Comparison of ENCODE assay signal across 11 cellular contexts in genomic region chr12:67758119-67758873, GRCh38.
DNase-seq lines count a peak whose midpoint lies in the region; ATAC-seq and TF ChIP-seq lines count a peak whose summit lies in the region.
"Had no signal": no experiment of that assay in that cellular context is flagged by ENCODE, and none has a peak within 500 bp of the region (broad histone marks: within the 10 kb centered on the region; RNA-seq: fewer than 3 reads in every experiment).

No MANE protein-coding gene starts in this region.

- H3K27me3 ChIP-seq in esophagus muscularis mucosa = no peaks in the 10 kb centered on the region

- TF ChIP-seq EP300 in esophagus muscularis mucosa (IDR thresholded peaks at IDR 0.05) = no peak

- peak overlapping the region; percentile 23 to 62 (median 47) for H3K27ac Mint-ChIP-seq in nephron

- ATAC-seq in HG02610 (IDR thresholded peaks at IDR 0.05; ENCODE audit: unreplicated experiment) (peak; percentile 91), HG03565 (IDR thresholded peaks at IDR 0.05; ENCODE audit: unreplicated experiment) (peak; percentile 96)

- no peaks in the 10 kb centered on the region for H3K9me3 Mint-ChIP-seq in nephron

- TF ChIP-seq CTCF in nephron (IDR thresholded peaks at IDR 0.05; ENCODE audit: unreplicated experiment in 3 of 3) (no peak), esophagus muscularis mucosa (IDR thresholded peaks at IDR 0.05) (no peak)

- no peak overlapping the region for H3K27ac ChIP-seq in esophagus muscularis mucosa (replicated peaks in 1 of 4)
- H3K27ac ChIP-seq: 22Rv1 had no signal

- TF ChIP-seq POLR2A in esophagus muscularis mucosa (IDR thresholded peaks at IDR 0.05; ENCODE audit: low read depth) = no peak

- H3K4me3 Mint-ChIP-seq in nephron = no peak overlapping the region

- H3K4me3 ChIP-seq in esophagus muscularis mucosa = no peak overlapping the region

- H3K9me3 ChIP-seq in esophagus muscularis mucosa = no peaks in the 10 kb centered on the region

- H3K4me1 Mint-ChIP-seq in nephron = peaks cover 35% of the 10 kb centered on the region

- H3K36me3 ChIP-seq in esophagus muscularis mucosa = no peaks in the 10 kb centered on the region

- H3K27me3 Mint-ChIP-seq in nephron (ENCODE audit: low read depth) = no peaks in the 10 kb centered on the region

- WGBS in esophagus muscularis mucosa = 69% methylated on average over 6 of the region's 6 CpGs

- intact Hi-C loops in esophagus muscularis mucosa (cut with DNase I) = no loop called here

- peak; percentile 12 for DNase-seq in DMS 273 (lab: John Stamatoyannopoulos, UW; ENCODE audit: unreplicated experiment)
- no peak for DNase-seq in DMS 273 treated with DMSO at 0.1 percent for 48 hours (lab: John Stamatoyannopoulos, UW)
- no peak for DNase-seq in NK-92 treated with Interleukin-12 subunit alpha and Interleukin-12 subunit beta, amount 100 ng/mL, for 24 hours (lab: John Stamatoyannopoulos, UW)
- no peak for DNase-seq in kidney glomerular epithelial cell (lab: John Stamatoyannopoulos, UW)
- no peak for DNase-seq in esophagus muscularis mucosa (ENCODE audit: extremely low spot score)
- DNase-seq: NCI-H1105 treated with DMSO at 0.1 percent for 48 hours, T-helper 9 cell had no signal

- no peaks in the 10 kb centered on the region for H3K36me3 Mint-ChIP-seq in nephron (ENCODE audit: low read depth)

- H3K4me1 ChIP-seq in esophagus muscularis mucosa = peaks cover 14 to 27% (median 21%) of the 10 kb centered on the region in 4 donors
